In genomic region chr4:156763511-156763910, GRCh38 we compare ENCODE assay signal across 16 cellular contexts.
DNase-seq lines count a peak whose midpoint lies in the region; ATAC-seq and TF ChIP-seq lines count a peak whose summit lies in the region.
"Had no signal": no experiment of that assay in that cellular context is flagged by ENCODE, and none has a peak within 500 bp of the region (broad histone marks: within the 10 kb centered on the region; RNA-seq: fewer than 3 reads in every experiment).

No MANE protein-coding gene starts in this region.

- no peak overlapping the region for H2BK120ac ChIP-seq in neuronal stem cell (ENCODE audit: low read depth, low read length)

- peaks cover 47% of the 10 kb centered on the region for H3K36me3 Mint-ChIP-seq in brain

- H3K27me3 Mint-ChIP-seq in brain = no peaks in the 10 kb centered on the region

- no peak overlapping the region for H3K27ac ChIP-seq in neuronal stem cell (replicated peaks; ENCODE audit: low read length)
- H3K27ac ChIP-seq: brain microvascular endothelial cell, lower lobe of right lung had no signal

- H3K27me3 ChIP-seq in skeletal muscle satellite cell (ENCODE audit: control insufficient read depth, insufficient read depth, low read length) (no peaks in the 10 kb centered on the region), neuronal stem cell (ENCODE audit: control insufficient read depth in 3 of 3, insufficient read depth in 3 of 3, low read depth in 1 of 3, low read length in 3 of 3) (no peaks in the 10 kb centered on the region)
- H3K27me3 ChIP-seq: brain microvascular endothelial cell had no signal

- 100% methylated on average over 2 of the region's 2 CpGs; no CpG with 5 or more reads in 1 of the 2 donors for WGBS in neuronal stem cell (ENCODE audit: extremely low coverage in 2 of 2, insufficient read length in 2 of 2, insufficient replicate concordance in 1 of 2), 2 donors

- H3K79me1 ChIP-seq in neuronal stem cell (ENCODE audit: low read depth, low read length) = no peaks in the 10 kb centered on the region

- H2AFZ ChIP-seq in neuronal stem cell (ENCODE audit: low read length) = no peak overlapping the region

- H3K18ac ChIP-seq in neuronal stem cell (ENCODE audit: low read length) = no peak overlapping the region

- peaks cover 58% of the 10 kb centered on the region for H3K4me1 Mint-ChIP-seq in brain

- H2BK5ac ChIP-seq in neuronal stem cell (ENCODE audit: low read length) = no peak overlapping the region

- TF ChIP-seq CTCF in brain (conservative IDR thresholded peaks at IDR 0.05) = no peak

- H3K27ac Mint-ChIP-seq in brain = peak overlapping the region; percentile 39 to 89 (median 71)
- H3K27ac Mint-ChIP-seq: activated T-helper 2 cell treated with anti-CD3 and anti-CD28 coated beads, Interferon-gamma antibody, Interleukin-2, Interleukin-4, amounts not matched to agents 10 μg/mL and 5 μg/mL and 100 μg/mL, durations not matched to agents 14 hours and 24 hours and 36 hours; T-helper 2 cell treated with Interferon-gamma antibody and Interleukin-4, amounts not matched to agents 5 μg/mL and 100 μg/mL, for 36 hours had no signal

- peak; percentile 60 for DNase-seq in NCI-H748 (lab: John Stamatoyannopoulos, UW; ENCODE audit: unreplicated experiment)
- no peak for DNase-seq in NCI-H748 treated with DMSO at 0.1 percent for 48 hours (lab: John Stamatoyannopoulos, UW)
- DNase-seq in NCI-H2081 treated with DMSO at 0.1 percent for 48 hours (lab: John Stamatoyannopoulos, UW) = peak; percentile 2
- DNase-seq in neuronal stem cell (ENCODE audit: low spot score) = no peak
- no peak for DNase-seq in HuH-7.5 (ENCODE audit: low spot score)
- DNase-seq: brain microvascular endothelial cell; Calu3; hypothalamus; lower lobe of right lung; OCI-M1; stimulated activated CD4-positive, alpha-beta T cell treated with anti-CD3 and anti-CD28 coated beads, Interleukin-15, amount 100 ng/mL, for 24 hours had no signal

- H4K8ac ChIP-seq in neuronal stem cell (ENCODE audit: low read depth, low read length) = no peak overlapping the region

- H3K4ac ChIP-seq in neuronal stem cell (ENCODE audit: low read length) = no peak overlapping the region

- no peak overlapping the region for H2AK5ac ChIP-seq in neuronal stem cell (ENCODE audit: low read depth, low read length)

- H3K4me3 ChIP-seq in skeletal muscle satellite cell (ENCODE audit: low read length) = no peak overlapping the region
- no peak overlapping the region for H3K4me3 ChIP-seq in neuronal stem cell (ENCODE audit: low read length in 2 of 2)
- H3K4me3 ChIP-seq: lower lobe of right lung had no signal

- H3K4me2 ChIP-seq in skeletal muscle satellite cell (ENCODE audit: low read length) (peak overlapping the region; percentile 2), neuronal stem cell (ENCODE audit: insufficient read depth, low read length, poor library complexity, severe bottlenecking) (no peak overlapping the region)

- H2BK15ac ChIP-seq in neuronal stem cell (ENCODE audit: low read length) = no peak overlapping the region

- no peak overlapping the region for H3K14ac ChIP-seq in neuronal stem cell (ENCODE audit: low read length)

- H4K91ac ChIP-seq in neuronal stem cell (ENCODE audit: low read depth, low read length, poor library complexity) = no peak overlapping the region

- H3K4me1 ChIP-seq in skeletal muscle satellite cell (ENCODE audit: control insufficient read depth, insufficient read depth, low read length) (peaks cover 68% of the 10 kb centered on the region), neuronal stem cell (ENCODE audit: control insufficient read depth in 2 of 2, insufficient read depth in 1 of 2, low read depth in 1 of 2, low read length in 2 of 2) (no peaks in the 10 kb centered on the region)
- H3K4me1 ChIP-seq: lower lobe of right lung had no signal

- H3K9me3 Mint-ChIP-seq in brain = peaks cover 0 to 7% (median 2%) of the 10 kb centered on the region in 5 experiments
- H3K9me3 Mint-ChIP-seq: activated T-helper 2 cell treated with anti-CD3 and anti-CD28 coated beads, Interferon-gamma antibody, Interleukin-2, Interleukin-4, amounts not matched to agents 10 μg/mL and 5 μg/mL and 100 μg/mL, durations not matched to agents 14 hours and 24 hours and 36 hours; T-helper 2 cell treated with Interferon-gamma antibody and Interleukin-4, amounts not matched to agents 5 μg/mL and 100 μg/mL, for 36 hours had no signal

- H3K9ac ChIP-seq in skeletal muscle satellite cell (ENCODE audit: low read depth, low read length) (peak overlapping the region; percentile 47), neuronal stem cell (ENCODE audit: low read depth, low read length, poor library complexity) (no peak overlapping the region)

- H3K23ac ChIP-seq in neuronal stem cell (ENCODE audit: low read depth, low read length, poor library complexity) = no peak overlapping the region

- no peaks in the 10 kb centered on the region for H3K9me3 ChIP-seq in skeletal muscle satellite cell (replicated peaks; ENCODE audit: low read length)
- H3K9me3 ChIP-seq in neuronal stem cell (replicated peaks in 1 of 2; ENCODE audit: control insufficient read depth in 2 of 2, insufficient read depth in 1 of 2, low read depth in 1 of 2, low read length in 2 of 2) = peaks cover 0 to 1% of the 10 kb centered on the region in 2 donors
- H3K9me3 ChIP-seq: lower lobe of right lung had no signal

- peak overlapping the region in 3 of 5 experiments; percentile 11 to 21 (median 16) for H3K4me3 Mint-ChIP-seq in brain
- H3K4me3 Mint-ChIP-seq: T-helper 2 cell treated with Interferon-gamma antibody and Interleukin-4, amounts not matched to agents 5 μg/mL and 100 μg/mL, for 36 hours had no signal

- peaks cover 63% of the 10 kb centered on the region for H3K36me3 ChIP-seq in skeletal muscle satellite cell (ENCODE audit: insufficient read depth, low read length)
- H3K36me3 ChIP-seq in neuronal stem cell (replicated peaks in 1 of 2; ENCODE audit: control insufficient read depth in 2 of 2, insufficient read depth in 2 of 2, low read length in 2 of 2) = peaks cover 0 to 3% of the 10 kb centered on the region in 2 donors
- H3K36me3 ChIP-seq: lower lobe of right lung had no signal

- no peak for ATAC-seq in GM21825 (IDR thresholded peaks at IDR 0.05; ENCODE audit: unreplicated experiment)

- no peak overlapping the region for H2BK12ac ChIP-seq in neuronal stem cell (ENCODE audit: low read length)

Comparison
In these comparisons a context has a peak if more than half of its experiments do, and no peak if none do; other contexts are left out.
1. DNase-seq: peak in NCI-H748 (single experiment) and NCI-H2081 treated with DMSO at 0.1 percent for 48 hours (single experiment); none in NCI-H748 treated with DMSO at 0.1 percent for 48 hours (single experiment), neuronal stem cell (single experiment) and HuH-7.5 (single experiment).